In genomic region chr20:1301031-1301529, GRCh38 we compare ENCODE assay signal across 8 cellular contexts. TPM values are rescaled to one million over a fixed set of nuclear protein-coding genes. Genes with fewer than 3 reads are reported as not detected.
DNase-seq lines count a peak whose midpoint lies in the region; ATAC-seq, FAIRE-seq and TF ChIP-seq lines count a peak whose summit lies in the region.

No MANE protein-coding gene starts in this region.

- H3K27me3 ChIP-seq in transverse colon, result no peaks in the 10 kb centered on the region
- no peaks in the 10 kb centered on the region for H3K27me3 ChIP-seq in small intestine (ENCODE audit: control insufficient read depth in 2 of 2, insufficient read depth in 2 of 2, low read length in 2 of 2)

- FAIRE-seq in kidney (lab: Jason Lieb, UNC), result no peak
- FAIRE-seq in small intestine (lab: Jason Lieb, UNC), result no peak

- no peaks in the 10 kb centered on the region for H3K4me1 ChIP-seq in kidney (ENCODE audit: control insufficient read depth in 1 of 2, insufficient read depth in 1 of 2, low read depth in 1 of 2, low read length in 2 of 2)
- H3K4me1 ChIP-seq in transverse colon, result no peaks in the 10 kb centered on the region
- peaks cover 0 to 4% of the 10 kb centered on the region in 2 donors for H3K4me1 ChIP-seq in small intestine (ENCODE audit: control insufficient read depth in 2 of 2, insufficient read depth in 1 of 2, low read depth in 1 of 2, low read length in 1 of 2)

- intact Hi-C loops in kidney (cut with DNase I) (no loop called here), transverse colon (cut with DNase I; ENCODE audit: low total_unique reads) (no loop called here)

- TF ChIP-seq CTCF in kidney (IDR thresholded peaks at IDR 0.05; ENCODE audit: borderline replicate concordance, extremely low read depth, insufficient read depth), result no peak
- TF ChIP-seq CTCF in transverse colon (IDR thresholded peaks at IDR 0.05), result no peak

- H3K27ac ChIP-seq in kidney (ENCODE audit: low read depth in 2 of 2, low read length in 2 of 2), result no peak overlapping the region
- H3K27ac ChIP-seq in transverse colon, result no peak overlapping the region
- H3K27ac ChIP-seq in small intestine (ENCODE audit: low read depth in 1 of 2, low read length in 1 of 2), result no peak overlapping the region

- H3K4me3 ChIP-seq in kidney (ENCODE audit: low read length in 2 of 2) (no peak overlapping the region), transverse colon (no peak overlapping the region), small intestine (ENCODE audit: low read depth in 1 of 2, low read length in 2 of 2) (no peak overlapping the region)

- DNase-seq in CD1c-positive myeloid dendritic cell (ENCODE audit: extremely low spot score) (peak; percentile 20), NCI-H69 (lab: John Stamatoyannopoulos, UW) (peak; percentile 48), kidney (peak; percentile 21), superior temporal gyrus (ENCODE audit: extremely low spot score) (no peak), transverse colon (no peak), small intestine (no peak)
- peak; percentile 67 to 73 for DNase-seq in activated T-cell treated with anti-CD3 and anti-CD28 coated beads, Interleukin-2, amount 50 U/mL, for 48 hours

- H3K36me3 ChIP-seq in kidney (ENCODE audit: control insufficient read depth in 1 of 2, insufficient read depth in 2 of 2, low read length in 2 of 2) (no peaks in the 10 kb centered on the region), transverse colon (no peaks in the 10 kb centered on the region), small intestine (ENCODE audit: control insufficient read depth in 2 of 2, insufficient read depth in 2 of 2, low read length in 2 of 2) (no peaks in the 10 kb centered on the region)

- in situ Hi-C loops in transverse colon (cut with MboI; ENCODE audit: low pct_ligation_motif_present in 1 of 4, low pct_unique_long_range_greater_than_20kb in 1 of 4, low sequenced_read_pairs in 3 of 4), result no loop called here

- TF ChIP-seq EP300 in transverse colon (IDR thresholded peaks at IDR 0.05; ENCODE audit: low read depth), result no peak

- 64 to 89% methylated on average over 3 to 9 of the region's 9 CpGs for WGBS in transverse colon (ENCODE audit: low coverage in 1 of 2), 2 donors
- WGBS in small intestine, 3 donors, result 65 to 74% (median 73%) methylated on average over 9 of the region's 9 CpGs

- H3K9me3 ChIP-seq in kidney (ENCODE audit: control insufficient read depth in 1 of 2, low read length in 2 of 2), result no peaks in the 10 kb centered on the region
- no peaks in the 10 kb centered on the region for H3K9me3 ChIP-seq in transverse colon
- H3K9me3 ChIP-seq in small intestine (ENCODE audit: control insufficient read depth, low read depth), result no peaks in the 10 kb centered on the region

- no peak for TF ChIP-seq POLR2A in transverse colon (IDR thresholded peaks at IDR 0.05)

- ATAC-seq in GM18498 (IDR thresholded peaks at IDR 0.05; ENCODE audit: unreplicated experiment), result no peak

- no peak overlapping the region for H3K9ac ChIP-seq in kidney (ENCODE audit: low read length in 2 of 2)

RNA-seq across cellular contexts. Expression of gene SDCBP2, which starts 27.9 kb away (rescaled TPM):
- total RNA-seq in kidney (18.3 TPM), transverse colon (100 to 1,000 TPM; 132 to 427 (median 300) TPM)
- polyA plus RNA-seq in kidney (ENCODE audit: insufficient read depth, low read depth, low replicate concordance) (10.3 TPM), small intestine (100 to 1,000 TPM; 102 to 724 (median 481) TPM)

RNA-seq across cellular contexts. Expression of gene SNPH, which starts 35.0 kb away (rescaled TPM):
- total RNA-seq in kidney, result 3.1 TPM
- polyA plus RNA-seq in kidney (ENCODE audit: insufficient read depth, low read depth, low replicate concordance), result 3.1 TPM
- 1 to 10 TPM; 2.2 to 2.6 (median 2.3) TPM for total RNA-seq in transverse colon
- polyA plus RNA-seq in small intestine, result 1 to 10 TPM in 1 of 3 donors, under 1 TPM in 2; 0.45 to 3.2 (median 0.81) TPM

Comparison
In these comparisons a context has a peak if more than half of its experiments do, and no peak if none do; other contexts are left out.
1. DNase-seq: peak in CD1c-positive myeloid dendritic cell (single experiment), NCI-H69 (single experiment), activated T-cell treated with anti-CD3 and anti-CD28 coated beads, Interleukin-2, amount 50 U/mL, for 48 hours (2 of 2) and kidney (single experiment); none in superior temporal gyrus (single experiment), transverse colon (single experiment) and small intestine (single experiment).